In the genomic region with DNA sequence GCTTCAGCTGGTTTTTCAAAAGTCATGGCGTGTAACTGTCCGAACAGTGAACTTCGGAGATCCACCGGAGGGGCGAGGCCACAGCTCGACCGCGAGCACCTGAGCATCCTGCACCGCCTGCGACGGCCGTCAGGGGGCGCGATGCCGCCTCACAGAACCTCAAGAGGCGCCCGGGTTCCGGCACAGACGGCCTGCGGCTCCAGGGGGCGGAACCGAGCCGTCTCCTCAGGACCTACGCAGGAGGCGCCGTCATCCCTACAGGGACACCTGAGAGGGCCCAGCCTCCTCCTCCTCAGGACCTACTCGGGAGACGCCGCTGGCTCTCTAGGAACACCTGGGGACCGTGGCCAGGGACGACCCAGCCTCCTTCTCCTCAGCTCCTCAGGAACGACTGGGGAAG, we compare ENCODE assay signal across 10 cellular contexts. TPM values are rescaled to one million over a fixed set of nuclear protein-coding genes. Genes with fewer than 3 reads are reported as not detected.
DNase-seq lines count a peak whose midpoint lies in the region; ATAC-seq, FAIRE-seq and TF ChIP-seq lines count a peak whose summit lies in the region.
"Not testable (repeated sequence)": the region's sequence is repeated elsewhere in the genome, so short reads cannot be mapped to it uniquely, and the experiment has no call there.
"Had no signal": no experiment of that assay in that cellular context is flagged by ENCODE, and none has a peak within 500 bp of the region (broad histone marks: within the 10 kb centered on the region; RNA-seq: fewer than 3 reads in every experiment).

No MANE protein-coding gene starts in this region.

- not testable (repeated sequence) for H3K27ac Mint-ChIP-seq in nephron

- not testable (repeated sequence) for H3K27me3 Mint-ChIP-seq in nephron (ENCODE audit: low read depth)

- not testable (repeated sequence) for H3K4me3 ChIP-seq in AG09309 (ENCODE audit: control insufficient read depth, low read depth, low read length); GM12878; hepatocyte

- WGBS in GM12878 (ENCODE audit: insufficient coverage, insufficient replicate concordance, low lambda C conversion rate, missing lambda C conversion rate): 0% methylated on average over 19 of the region's 32 CpGs
- WGBS in hepatocyte (ENCODE audit: low lambda C conversion rate, missing lambda C conversion rate): 22% methylated on average over 28 of the region's 32 CpGs

- not testable (repeated sequence) for H3K4me1 ChIP-seq in GM12878 (ENCODE audit: control insufficient read depth, insufficient read depth, low read length); hepatocyte (ENCODE audit: insufficient read depth)

- H3K9me3 ChIP-seq in GM12878 (replicated peaks; ENCODE audit: control insufficient read depth, insufficient read depth, low read length); hepatocyte (ENCODE audit: low read depth): not testable (repeated sequence)

- CTCF ChIA-PET in GM12878 (lab: Yijun Ruan, JAX): not testable (repeated sequence)

- not testable (repeated sequence) for FAIRE-seq in GM12878 (lab: Jason Lieb, UNC)

- TF ChIP-seq RAD21 in GM12878 (IDR thresholded peaks at IDR 0.05; ENCODE audit: insufficient read depth, low read depth, low read length): not testable (repeated sequence)

- H3K36me3 Mint-ChIP-seq in nephron (ENCODE audit: low read depth): not testable (repeated sequence)

- not testable (repeated sequence) for H3K4me2 ChIP-seq in GM12878 (ENCODE audit: control insufficient read depth, insufficient read depth)
- peak overlapping the region; percentile 51 for H3K4me2 ChIP-seq in hepatocyte

- not testable (repeated sequence) for H3K79me2 ChIP-seq in GM12878 (ENCODE audit: control insufficient read depth, insufficient read depth, low read length); hepatocyte

- not testable (repeated sequence) for TF ChIP-seq POLR2A in GM12878 (IDR thresholded peaks at IDR 0.05; ENCODE audit: low read depth, low read length)

- not testable (repeated sequence) for H2AFZ ChIP-seq in GM12878 (ENCODE audit: control insufficient read depth, low read depth, low read length); hepatocyte

- not testable (repeated sequence) for DNase-seq in AG09309 (ENCODE audit: low read depth); GM12878 (ENCODE audit: low read depth, low spot score)
- peak; percentile 32 for DNase-seq in NAMALWA (ENCODE audit: low spot score)
- peak; percentile 85 for DNase-seq in activated CD8-positive, alpha-beta memory T cell treated with anti-CD3 and anti-CD28 coated beads for 24 hours
- peak; percentile 84 for DNase-seq in hepatocyte (ENCODE audit: low spot score)
- DNase-seq in stimulated activated CD4-positive, alpha-beta T cell treated with anti-CD3 and anti-CD28 coated beads, TNF-alpha, amount 100 ng/mL, for 4 hours (ENCODE audit: low read depth in 3 of 3): peak in 2 of 3 experiments; percentile 9 to 36

- BruUV-seq in GM12878 (replicated peaks; lab: Mats Ljungman, UMichigan): not testable (repeated sequence)

- H3K27ac ChIP-seq in GM12878 (ENCODE audit: control insufficient read depth, insufficient read depth); hepatocyte: not testable (repeated sequence)

- not testable (repeated sequence) for H3K36me3 ChIP-seq in GM12878 (ENCODE audit: control insufficient read depth in 2 of 2, insufficient read depth in 2 of 2, low read length in 1 of 2); hepatocyte (replicated peaks; ENCODE audit: insufficient read depth, low read depth)

- intact Hi-C loops in GM12878 (cut with micrococcal nuclease; ENCODE audit: unreplicated experiment): not testable (repeated sequence)

- H4K20me1 ChIP-seq in GM12878 (ENCODE audit: control insufficient read depth, insufficient read depth); hepatocyte (ENCODE audit: insufficient read depth, poor library complexity, severe bottlenecking): not testable (repeated sequence)

- H3K4me3 Mint-ChIP-seq in nephron: not testable (repeated sequence)

- peak; percentile 75 for ATAC-seq in GM21447 (IDR thresholded peaks at IDR 0.05; ENCODE audit: unreplicated experiment)
- ATAC-seq in GM12878: peak; percentile 95

- in situ Hi-C loops in GM12878 (cut with MboI): not testable (repeated sequence)

- H3K9me3 Mint-ChIP-seq in nephron: not testable (repeated sequence)

- not testable (repeated sequence) for H3K9me2 ChIP-seq in hepatocyte (replicated peaks; ENCODE audit: insufficient read depth)

- POLR2A ChIA-PET in GM12878 (lab: Charles Lee): not testable (repeated sequence)

- RAD21 ChIA-PET in GM12878 (lab: Charles Lee; ENCODE audit: unreplicated experiment): not testable (repeated sequence)

- not testable (repeated sequence) for H3K27me3 ChIP-seq in GM12878 (replicated peaks in 1 of 2; ENCODE audit: control insufficient read depth in 2 of 2, insufficient read depth in 2 of 2, low read length in 1 of 2); hepatocyte

- not testable (repeated sequence) for H3K4me1 Mint-ChIP-seq in nephron

- TF ChIP-seq EP300 in GM12878 (IDR thresholded peaks at IDR 0.05; ENCODE audit: borderline replicate concordance in 1 of 2, control insufficient read depth in 1 of 2, low read depth in 2 of 2, low read length in 2 of 2): not testable (repeated sequence)

- SMC1A ChIA-PET in GM12878 (lab: Charles Lee; ENCODE audit: uncharacterized antibody, unreplicated experiment): not testable (repeated sequence)

- H3K9ac ChIP-seq in GM12878 (ENCODE audit: control insufficient read depth, insufficient read depth, low read length): not testable (repeated sequence)

- peak; percentile 10 for TF ChIP-seq CTCF in AG09309 (IDR thresholded peaks at IDR 0.05; ENCODE audit: control insufficient read depth, insufficient read depth, low read depth, low read length, missing control alignments)
- peak; percentile 10 to 41 (median 19); a peak in 4 of 6 replicates for TF ChIP-seq CTCF in GM12878 (IDR thresholded peaks at IDR 0.05 in 2 of 3, conservative IDR thresholded peaks at IDR 0.05 in 1 of 3; ENCODE audit: control insufficient read depth in 2 of 3, extremely low read depth in 1 of 3, insufficient read depth in 1 of 3, low read depth in 3 of 3, low read length in 3 of 3)
- peak; percentile 50 for TF ChIP-seq CTCF in hepatocyte (IDR thresholded peaks at IDR 0.05; ENCODE audit: poor library complexity)
- peak in 2 of 3 experiments; percentile 9 to 14 for TF ChIP-seq CTCF in nephron (IDR thresholded peaks at IDR 0.05; ENCODE audit: unreplicated experiment in 3 of 3)

RNA-seq across cellular contexts. Expression of a gene that starts 29.1 kb away (rescaled TPM):
- not detected in 2 replicates for total RNA-seq in GM12878 (2013; cell fraction: nucleolus; rRNA removed)
- total RNA-seq in GM12878 (2014; rRNA removed): not detected in 2 replicates
- total RNA-seq in GM12878 (2014; rRNA removed; fragmentation: Illumina TruSeq; extraction: Trizol): not detected in 2 replicates
- not detected in 2 replicates for total RNA-seq in GM12878 (2021)
- polyA plus RNA-seq in GM12878 (2011; ENCODE audit: low read depth): not detected
- not detected in 2 replicates for polyA plus RNA-seq in GM12878 (2011; rRNA removed)
- not detected in 2 replicates for polyA plus RNA-seq in GM12878 (2011; cell fraction: cytosol; rRNA removed)
- not detected in 2 replicates for polyA plus RNA-seq in GM12878 (2011; cell fraction: nucleus; rRNA removed)
- not detected in 2 replicates for polyA plus RNA-seq in GM12878 (2012)
- not detected in 2 replicates for polyA plus RNA-seq in GM12878 (2014; fragmentation: Illumina TruSeq; extraction: Trizol)
- polyA plus RNA-seq in GM12878 (2014; fragmentation: Nextera tagmentation; extraction: Ambion mirVana): not detected
- not detected in 2 replicates for polyA plus RNA-seq in GM12878 (2014; rRNA removed)
- not detected for polyA plus RNA-seq in GM12878 (2016; fragmentation: Nextera tagmentation; extraction: Ambion mirVana)
- polyA minus RNA-seq in GM12878 (2011; rRNA and poly(A)+ RNA removed): not detected in 2 replicates
- polyA minus RNA-seq in GM12878 (2011; cell fraction: cytosol; rRNA and poly(A)+ RNA removed): not detected in 2 replicates
- polyA minus RNA-seq in GM12878 (2011; cell fraction: nucleus; rRNA and poly(A)+ RNA removed): not detected in 2 replicates
- not detected in 2 replicates for total RNA-seq in hepatocyte
- polyA plus RNA-seq in hepatocyte: not detected in 2 replicates
- total RNA-seq: adrenal gland, G401 had no signal
- polyA plus RNA-seq: adrenal gland had no signal
